In genomic region chr1:31701137-31701736, GRCh38 we compare ENCODE assay signal across 8 cellular contexts. TPM values are rescaled to one million over a fixed set of nuclear protein-coding genes. Genes with fewer than 3 reads are reported as not detected.
DNase-seq lines count a peak whose midpoint lies in the region; ATAC-seq, FAIRE-seq and TF ChIP-seq lines count a peak whose summit lies in the region.

No MANE protein-coding gene starts in this region.

- H3K36me3 ChIP-seq in PC-3 (ENCODE audit: low read depth, low read length) (no peaks in the 10 kb centered on the region), HepG2 (replicated peaks in 1 of 2; ENCODE audit: control insufficient read depth in 1 of 2, insufficient read depth in 2 of 2, low read length in 2 of 2) (no peaks in the 10 kb centered on the region; a peak in 2 of 5 replicates)

- DNase-seq in stimulated activated naive CD4-positive, alpha-beta T cell treated with Interleukin-2 at 50 U/mL for 16 hours (lab: John Stamatoyannopoulos, UW) = peak; percentile 5
- DNase-seq in stimulated activated naive CD4-positive, alpha-beta T cell (lab: John Stamatoyannopoulos, UW) = no peak
- peak; percentile 96 for DNase-seq in PC-3
- DNase-seq in choroid plexus epithelial cell (ENCODE audit: low read depth) = peak; percentile 98
- peak; percentile 97 for DNase-seq in HepG2 (ENCODE audit: low spot score)
- no peak for DNase-seq in stimulated activated effector memory CD8-positive, alpha-beta T cell treated with anti-CD3 and anti-CD28 coated beads, Interleukin-12 subunit alpha, Interleukin-12 subunit beta, amount 100 ng/mL, for 72 hours (ENCODE audit: low spot score in 2 of 2)
- DNase-seq in UCSD-AML1 (lab: John Stamatoyannopoulos, UW; ENCODE audit: unreplicated experiment) = no peak

- peak; percentile 99 for FAIRE-seq in HepG2 (lab: Jason Lieb, UNC)

- H3K4me3 Mint-ChIP-seq in stimulated activated effector memory CD8-positive, alpha-beta T cell treated with anti-CD3 and anti-CD28 coated beads, Interleukin-12 subunit alpha, Interleukin-12 subunit beta, amount 100 ng/mL, for 72 hours = no peak overlapping the region

- no peaks in the 10 kb centered on the region for H3K27me3 ChIP-seq in PC-3 (ENCODE audit: low read length)
- no peaks in the 10 kb centered on the region for H3K27me3 ChIP-seq in HepG2 (ENCODE audit: control insufficient read depth in 1 of 2, insufficient read depth in 2 of 2, low read length in 2 of 2)

- H2AFZ ChIP-seq in PC-3 (ENCODE audit: low read length) = 0 out of 2 replicates have a peak overlapping the region, but pooled peaks have one; percentile 24
- H2AFZ ChIP-seq in HepG2 (ENCODE audit: low read length) = no peak overlapping the region

- peak overlapping the region; percentile 53 for H3K4me2 ChIP-seq in PC-3 (ENCODE audit: low read length)
- H3K4me2 ChIP-seq in HepG2 (ENCODE audit: low read depth, low read length) = peak overlapping the region; percentile 56

- H3K9me3 ChIP-seq in PC-3 (ENCODE audit: low read length) (no peaks in the 10 kb centered on the region), HepG2 (ENCODE audit: low read length) (no peaks in the 10 kb centered on the region)

- no TSS peak for BruUV-seq in PC-3 (replicated peaks; lab: Mats Ljungman, UMichigan)
- BruUV-seq in HepG2 (replicated peaks; lab: Mats Ljungman, UMichigan) = TSS peak; percentile 84

- WGBS in HepG2 (ENCODE audit: low lambda C conversion rate) = 26% methylated on average over 10 of the region's 10 CpGs

- peak overlapping the region; percentile 81 for H3K27ac Mint-ChIP-seq in stimulated activated effector memory CD8-positive, alpha-beta T cell treated with anti-CD3 and anti-CD28 coated beads, Interleukin-12 subunit alpha, Interleukin-12 subunit beta, amount 100 ng/mL, for 72 hours

- peak overlapping the region; percentile 60 for H3K27ac ChIP-seq in PC-3 (ENCODE audit: low read length)
- peak overlapping the region; percentile 68 for H3K27ac ChIP-seq in HepG2 (ENCODE audit: extremely low read length, insufficient read depth, low read length)

- H3F3A ChIP-seq in PC-3 (ENCODE audit: low read length, unreplicated experiment) = peaks cover 4% of the 10 kb centered on the region

- no peaks in the 10 kb centered on the region for H3K9me3 Mint-ChIP-seq in stimulated activated effector memory CD8-positive, alpha-beta T cell treated with anti-CD3 and anti-CD28 coated beads, Interleukin-12 subunit alpha, Interleukin-12 subunit beta, amount 100 ng/mL, for 72 hours

- no peak overlapping the region for H3K4me3 ChIP-seq in PC-3 (ENCODE audit: low read length)
- no peak overlapping the region for H3K4me3 ChIP-seq in choroid plexus epithelial cell (ENCODE audit: low read depth, low read length)
- H3K4me3 ChIP-seq in HepG2 (replicated peaks in 1 of 3; ENCODE audit: insufficient read depth in 1 of 3, low read depth in 2 of 3, low read length in 3 of 3) = peak overlapping the region in 1 of 3 experiments; percentile 42; a peak in 2 of 6 replicates

- peaks cover 46% of the 10 kb centered on the region for H3K4me1 ChIP-seq in PC-3 (ENCODE audit: insufficient read depth, low read length)
- peaks cover 59% of the 10 kb centered on the region for H3K4me1 ChIP-seq in HepG2 (ENCODE audit: insufficient read depth, low read length)

- TF ChIP-seq POLR2A in HepG2 (IDR thresholded peaks at IDR 0.05; ENCODE audit: insufficient read depth in 1 of 2, low read depth in 2 of 2, low read length in 2 of 2) = no peak; a peak in 1 of 4 replicates

- TF ChIP-seq RAD21 in HepG2 (CRISPR knock-in tag; IDR thresholded peaks at IDR 0.05) = no peak

- H3K79me2 ChIP-seq in PC-3 (ENCODE audit: low read length) = no peaks in the 10 kb centered on the region
- H3K79me2 ChIP-seq in HepG2 (ENCODE audit: insufficient read depth, low read length) = no peaks in the 10 kb centered on the region

- TF ChIP-seq EP300 in HepG2 (IDR thresholded peaks at IDR 0.05; ENCODE audit: low read depth in 2 of 2, low read length in 2 of 2) = peak; percentile 80 to 89; a peak in 3 of 4 replicates
- TF ChIP-seq EP300 in HepG2 (CRISPR knock-in tag; IDR thresholded peaks at IDR 0.05; ENCODE audit: borderline replicate concordance) = peak; percentile 81

- peaks cover 11% of the 10 kb centered on the region for H3K36me3 Mint-ChIP-seq in stimulated activated effector memory CD8-positive, alpha-beta T cell treated with anti-CD3 and anti-CD28 coated beads, Interleukin-12 subunit alpha, Interleukin-12 subunit beta, amount 100 ng/mL, for 72 hours

- ATAC-seq in PC-3 = peak; percentile 81
- peak; percentile 67 for ATAC-seq in HepG2
- ATAC-seq in stimulated activated effector memory CD8-positive, alpha-beta T cell treated with anti-CD3 and anti-CD28 coated beads, Interleukin-12 subunit alpha, Interleukin-12 subunit beta, amount 100 ng/mL, for 72 hours = no peak
- ATAC-seq in GM19324 (IDR thresholded peaks at IDR 0.05; ENCODE audit: low FRiP score, unreplicated experiment) = no peak

- no peak overlapping the region for H3K9ac ChIP-seq in PC-3 (ENCODE audit: low read length)
- H3K9ac ChIP-seq in HepG2 (ENCODE audit: insufficient read depth, low read depth, low read length) = peak overlapping the region; percentile 31; the same call in 1 of the 2 replicates

- TF ChIP-seq CTCF in PC-3 (conservative IDR thresholded peaks at IDR 0.05; ENCODE audit: low read depth, low read length) = no peak
- no peak for TF ChIP-seq CTCF in choroid plexus epithelial cell (conservative IDR thresholded peaks at IDR 0.05; ENCODE audit: low read depth, low read length)
- TF ChIP-seq CTCF in HepG2 (CRISPR knock-in tag; IDR thresholded peaks at IDR 0.05) = no peak

- no peaks in the 10 kb centered on the region for H3K9me2 ChIP-seq in PC-3 (replicated peaks; ENCODE audit: low read length)

- CTCF ChIA-PET in PC-3 (lab: Charles Lee) = interaction anchor here (0.5 to 0.8 kb wide), 2 partner anchors 35 to 88 kb away, joined by 3 to 7 read pairs; no protein-coding TSS in a partner anchor
- CTCF ChIA-PET in HepG2 (lab: Yijun Ruan, JAX; ENCODE audit: low intra/inter-chr PET ratio, low total read pairs) = interaction anchor here (1.5 kb wide), 1 partner anchor 14 kb away, joined by 3 read pairs; no protein-coding TSS in a partner anchor

- in situ Hi-C loops in HepG2 (cut with HindIII; ENCODE audit: extremely low pct_ligation_motif_present, low pct_unique_long_range_greater_than_20kb) = loop anchor here (5.0 kb wide), 1 partner anchor 34 kb away; no protein-coding TSS in a partner anchor

- intact Hi-C loops in PC-3 (cut with micrococcal nuclease) = no loop called here
- intact Hi-C loops in HepG2 (cut with micrococcal nuclease; ENCODE audit: unreplicated experiment) = no loop called here

- POLR2A ChIA-PET in PC-3 (lab: Charles Lee; ENCODE audit: unreplicated experiment) (interaction anchor here (0.5 to 0.6 kb wide), 2 partner anchors 54 to 56 kb away, joined by 3 read pairs; partner anchors contain the start of gene PEF1), HepG2 (lab: Yijun Ruan, JAX) (interaction anchor here (0.7 to 3.0 kb wide), 8 partner anchors 14 to 57 kb away, joined by 3 to 43 read pairs (median 4); partner anchors contain the start of gene PEF1)

- H4K20me1 ChIP-seq in PC-3 (ENCODE audit: low read length) (no peaks in the 10 kb centered on the region), HepG2 (ENCODE audit: insufficient read depth, low read length) (no peaks in the 10 kb centered on the region)

- peaks cover 67% of the 10 kb centered on the region for H3K4me1 Mint-ChIP-seq in stimulated activated effector memory CD8-positive, alpha-beta T cell treated with anti-CD3 and anti-CD28 coated beads, Interleukin-12 subunit alpha, Interleukin-12 subunit beta, amount 100 ng/mL, for 72 hours

RNA-seq across cellular contexts. Expression of gene COL16A1, which starts 2.6 kb away (rescaled TPM):
- total RNA-seq in PC-3 (2014; rRNA removed) (1.7 and 5.0 TPM in 2 replicates), HepG2 (2016; rRNA removed; fragmentation: Illumina TruSeq; extraction: Trizol) (2.0 and 12.2 TPM in 2 replicates)
- total RNA-seq in HepG2 (2016; cell fraction: cytosol; rRNA removed; fragmentation: Illumina TruSeq; extraction: Trizol; ENCODE audit: low read depth) = 0.61 and 0.62 TPM in 2 replicates
- total RNA-seq in HepG2 (2016; cell fraction: insoluble cytoplasmic fraction; rRNA removed; fragmentation: Illumina TruSeq; extraction: Trizol) = 2.0 and 13.0 TPM in 2 replicates
- total RNA-seq in HepG2 (2016; cell fraction: membrane; rRNA removed; fragmentation: Illumina TruSeq; extraction: Trizol) = 0.76 and 1.1 TPM in 2 replicates
- 18.2 and 22.6 TPM in 2 replicates for total RNA-seq in HepG2 (2016; cell fraction: nucleus; rRNA removed; fragmentation: Illumina TruSeq; extraction: Trizol)
- polyA plus RNA-seq in HepG2 (2011; rRNA removed) = 4.3 and 5.1 TPM in 2 replicates
- polyA plus RNA-seq in HepG2 (2011; cell fraction: cytosol; rRNA removed) = 0.54 and 0.85 TPM in 2 replicates
- 61.1 and 62.0 TPM in 2 replicates for polyA plus RNA-seq in HepG2 (2011; cell fraction: nucleus; rRNA removed)
- 4.7 and 5.1 TPM in 2 replicates for polyA plus RNA-seq in HepG2 (2012)
- polyA plus RNA-seq in HepG2 (2016; cell fraction: cytosol; fragmentation: Illumina TruSeq; extraction: Trizol; ENCODE audit: low read depth) = 0.29 and 0.41 TPM in 2 replicates
- 1.5 and 2.3 TPM in 2 replicates for polyA plus RNA-seq in HepG2 (2016; cell fraction: insoluble cytoplasmic fraction; fragmentation: Illumina TruSeq; extraction: Trizol; ENCODE audit: low read depth)
- 0.43 and 0.78 TPM in 2 replicates for polyA plus RNA-seq in HepG2 (2016; cell fraction: membrane; fragmentation: Illumina TruSeq; extraction: Trizol; ENCODE audit: low read depth)
- 57.7 and 64.7 TPM in 2 replicates for polyA plus RNA-seq in HepG2 (2016; cell fraction: nucleus; fragmentation: Illumina TruSeq; extraction: Trizol; ENCODE audit: insufficient read depth, low read depth)
- 1.4 and 4.1 TPM in 2 replicates for polyA minus RNA-seq in HepG2 (2011; rRNA and poly(A)+ RNA removed; ENCODE audit: low replicate concordance)
- polyA minus RNA-seq in HepG2 (2011; cell fraction: cytosol; rRNA and poly(A)+ RNA removed) = 0.69 and 1.6 TPM in 2 replicates
- 6.8 and 10.1 TPM in 2 replicates for polyA minus RNA-seq in HepG2 (2011; cell fraction: nucleus; rRNA and poly(A)+ RNA removed)

RNA-seq across cellular contexts. Expression of gene PEF1, which starts 56.6 kb away (rescaled TPM):
- total RNA-seq in PC-3 (2014; rRNA removed) (88.4 and 91.6 TPM in 2 replicates), HepG2 (2016; rRNA removed; fragmentation: Illumina TruSeq; extraction: Trizol) (57.1 and 85.7 TPM in 2 replicates)
- total RNA-seq in HepG2 (2016; cell fraction: cytosol; rRNA removed; fragmentation: Illumina TruSeq; extraction: Trizol; ENCODE audit: low read depth) = 16.0 and 19.1 TPM in 2 replicates
- total RNA-seq in HepG2 (2016; cell fraction: insoluble cytoplasmic fraction; rRNA removed; fragmentation: Illumina TruSeq; extraction: Trizol) = 57.5 and 91.4 TPM in 2 replicates
- total RNA-seq in HepG2 (2016; cell fraction: membrane; rRNA removed; fragmentation: Illumina TruSeq; extraction: Trizol) = 33.1 and 34.7 TPM in 2 replicates
- total RNA-seq in HepG2 (2016; cell fraction: nucleus; rRNA removed; fragmentation: Illumina TruSeq; extraction: Trizol) = 28.3 and 31.4 TPM in 2 replicates
- polyA plus RNA-seq in HepG2 (2011; rRNA removed) = 57.8 and 69.0 TPM in 2 replicates
- 59.1 and 66.1 TPM in 2 replicates for polyA plus RNA-seq in HepG2 (2011; cell fraction: cytosol; rRNA removed)
- polyA plus RNA-seq in HepG2 (2011; cell fraction: nucleus; rRNA removed) = 28.9 TPM in 2 replicates
- 26.2 and 40.7 TPM in 2 replicates for polyA plus RNA-seq in HepG2 (2012)
- 17.0 and 18.2 TPM in 2 replicates for polyA plus RNA-seq in HepG2 (2016; cell fraction: cytosol; fragmentation: Illumina TruSeq; extraction: Trizol; ENCODE audit: low read depth)
- 103 and 109 TPM in 2 replicates for polyA plus RNA-seq in HepG2 (2016; cell fraction: insoluble cytoplasmic fraction; fragmentation: Illumina TruSeq; extraction: Trizol; ENCODE audit: low read depth)
- 29.6 and 30.9 TPM in 2 replicates for polyA plus RNA-seq in HepG2 (2016; cell fraction: membrane; fragmentation: Illumina TruSeq; extraction: Trizol; ENCODE audit: low read depth)
- 43.9 and 48.1 TPM in 2 replicates for polyA plus RNA-seq in HepG2 (2016; cell fraction: nucleus; fragmentation: Illumina TruSeq; extraction: Trizol; ENCODE audit: insufficient read depth, low read depth)
- polyA minus RNA-seq in HepG2 (2011; rRNA and poly(A)+ RNA removed; ENCODE audit: low replicate concordance) = 137 and 154 TPM in 2 replicates
- polyA minus RNA-seq in HepG2 (2011; cell fraction: cytosol; rRNA and poly(A)+ RNA removed) = 28.9 and 36.0 TPM in 2 replicates
- 14.2 and 17.9 TPM in 2 replicates for polyA minus RNA-seq in HepG2 (2011; cell fraction: nucleus; rRNA and poly(A)+ RNA removed)

Comparison
In these comparisons a context has a peak if more than half of its experiments do, and no peak if none do; other contexts are left out.
1. DNase-seq: peak in stimulated activated naive CD4-positive, alpha-beta T cell treated with Interleukin-2 at 50 U/mL for 16 hours (single experiment), PC-3 (single experiment), choroid plexus epithelial cell (single experiment) and HepG2 (single experiment); none in stimulated activated naive CD4-positive, alpha-beta T cell (0 of 6), stimulated activated effector memory CD8-positive, alpha-beta T cell treated with anti-CD3 and anti-CD28 coated beads, Interleukin-12 subunit alpha, Interleukin-12 subunit beta, amount 100 ng/mL, for 72 hours (0 of 2) and UCSD-AML1 (single experiment).
2. ATAC-seq: peak in PC-3 (single experiment) and HepG2 (single experiment); none in stimulated activated effector memory CD8-positive, alpha-beta T cell treated with anti-CD3 and anti-CD28 coated beads, Interleukin-12 subunit alpha, Interleukin-12 subunit beta, amount 100 ng/mL, for 72 hours (single experiment) and GM19324 (single experiment).